19 cellular contexts compared by ENCODE assay signal in genomic region chr20:36113015-36113414, GRCh38. TPM values are rescaled to one million over a fixed set of nuclear protein-coding genes. Genes with fewer than 3 reads are reported as not detected.
"Had no signal": no experiment of that assay in that cellular context is flagged by ENCODE, and none has a peak within 500 bp of the region (broad histone marks: within the 10 kb centered on the region; RNA-seq: fewer than 3 reads in every experiment).

No MANE protein-coding gene starts in this region.

- H3K4me3 Mint-ChIP-seq: activated CD4-positive, alpha-beta T cell treated with anti-CD3 and anti-CD28 coated beads, Interleukin-2, amount 10 ng/mL, durations not matched to agents 7 days and 5 days; activated CD8-positive, alpha-beta T cell treated with anti-CD3 and anti-CD28 coated beads, Interleukin-2, amount 10 ng/mL, durations not matched to agents 7 days and 5 days; activated T-cell treated with anti-CD3 and anti-CD28 coated beads, Interleukin-2, amount 50 U/mL, for 24 hours; stimulated activated effector memory CD8-positive, alpha-beta T cell treated with anti-CD3 and anti-CD28 coated beads, Interleukin-12 subunit alpha, Interleukin-12 subunit beta, amount 100 ng/mL, for 72 hours had no signal

- H3K36me3 Mint-ChIP-seq: stimulated activated effector memory CD8-positive, alpha-beta T cell treated with anti-CD3 and anti-CD28 coated beads, Interleukin-12 subunit alpha, Interleukin-12 subunit beta, amount 100 ng/mL, for 72 hours had no signal

- H3K36me3 ChIP-seq: brain microvascular endothelial cell, vagina had no signal

- H3K4me1 Mint-ChIP-seq: activated CD4-positive, alpha-beta T cell treated with anti-CD3 and anti-CD28 coated beads, Interleukin-2, amount 10 ng/mL, durations not matched to agents 7 days and 5 days; stimulated activated effector memory CD8-positive, alpha-beta T cell treated with anti-CD3 and anti-CD28 coated beads, Interleukin-12 subunit alpha, Interleukin-12 subunit beta, amount 100 ng/mL, for 72 hours had no signal

- DNase-seq: activated CD4-positive, alpha-beta T cell treated with anti-CD3 and anti-CD28 coated beads, Interleukin-2, amount 10 ng/mL, durations not matched to agents 7 days and 5 days; activated CD8-positive, alpha-beta T cell treated with anti-CD3 and anti-CD28 coated beads, Interleukin-2, amount 10 ng/mL, durations not matched to agents 7 days and 5 days; activated naive CD4-positive, alpha-beta T cell treated with Interleukin-2 at 50 U/mL for 16 hours; activated T-cell treated with anti-CD3 and anti-CD28 coated beads, Interleukin-2, amount 50 U/mL, for 24 hours; brain microvascular endothelial cell; cerebellar nuclear complex; cortex of kidney; effector CD4-positive, alpha-beta T cell; foreskin keratinocyte; islet precursor cell; psoas muscle; stimulated activated CD4-positive, alpha-beta T cell treated with anti-CD3 and anti-CD28 coated beads, Interleukin-4, amount 100 ng/mL, for 1 hour; T-helper 1 cell; T1000 had no signal

- H3K27ac ChIP-seq: brain microvascular endothelial cell, foreskin keratinocyte, psoas muscle, vagina had no signal

- H3K27ac Mint-ChIP-seq: activated CD4-positive, alpha-beta T cell treated with anti-CD3 and anti-CD28 coated beads, Interleukin-2, amount 10 ng/mL, durations not matched to agents 7 days and 5 days; activated CD8-positive, alpha-beta T cell treated with anti-CD3 and anti-CD28 coated beads, Interleukin-2, amount 10 ng/mL, durations not matched to agents 7 days and 5 days; activated T-cell treated with anti-CD3 and anti-CD28 coated beads, Interleukin-2, amount 50 U/mL, for 24 hours; activated T-helper 2 cell treated with anti-CD3 and anti-CD28 coated beads, Interferon-gamma antibody, Interleukin-2, Interleukin-4, amounts not matched to agents 10 μg/mL and 5 μg/mL and 100 μg/mL, durations not matched to agents 14 hours and 24 hours and 36 hours; stimulated activated effector memory CD8-positive, alpha-beta T cell treated with anti-CD3 and anti-CD28 coated beads, Interleukin-12 subunit alpha, Interleukin-12 subunit beta, amount 100 ng/mL, for 72 hours had no signal

- H3K9me3 ChIP-seq: psoas muscle, vagina had no signal

- H3K27me3 ChIP-seq: brain microvascular endothelial cell, vagina had no signal

- H3K4me1 ChIP-seq: foreskin keratinocyte, psoas muscle had no signal

- H3K9me3 Mint-ChIP-seq: activated CD4-positive, alpha-beta T cell treated with anti-CD3 and anti-CD28 coated beads, Interleukin-2, amount 10 ng/mL, durations not matched to agents 7 days and 5 days; activated T-cell treated with anti-CD3 and anti-CD28 coated beads, Interleukin-2, amount 50 U/mL, for 24 hours; activated T-helper 2 cell treated with anti-CD3 and anti-CD28 coated beads, Interferon-gamma antibody, Interleukin-2, Interleukin-4, amounts not matched to agents 10 μg/mL and 5 μg/mL and 100 μg/mL, durations not matched to agents 14 hours and 24 hours and 36 hours; stimulated activated effector memory CD8-positive, alpha-beta T cell treated with anti-CD3 and anti-CD28 coated beads, Interleukin-12 subunit alpha, Interleukin-12 subunit beta, amount 100 ng/mL, for 72 hours had no signal

- ATAC-seq: activated CD4-positive, CD25-positive, alpha-beta regulatory T cell treated with anti-CD3 and anti-CD28 coated beads, Interleukin-2, amount 50 U/mL, for 24 hours; activated CD8-positive, alpha-beta T cell treated with anti-CD3 and anti-CD28 coated beads, Interleukin-2, amount 10 ng/mL, durations not matched to agents 7 days and 5 days; foreskin keratinocyte; psoas muscle; stimulated activated effector memory CD8-positive, alpha-beta T cell treated with anti-CD3 and anti-CD28 coated beads, Interleukin-12 subunit alpha, Interleukin-12 subunit beta, amount 100 ng/mL, for 72 hours had no signal

- H3K4me3 ChIP-seq: psoas muscle, skin epidermis, vagina had no signal

RNA-seq across cellular contexts. Expression of gene EPB41L1, which starts 41.5 kb away (rescaled TPM):
- total RNA-seq: activated CD8-positive, alpha-beta T cell treated with anti-CD3 and anti-CD28 coated beads, Interleukin-2, amount 10 ng/mL, durations not matched to agents 7 days and 5 days had no signal
